ENCODE assay signal across 21 cellular contexts in the genomic region with DNA sequence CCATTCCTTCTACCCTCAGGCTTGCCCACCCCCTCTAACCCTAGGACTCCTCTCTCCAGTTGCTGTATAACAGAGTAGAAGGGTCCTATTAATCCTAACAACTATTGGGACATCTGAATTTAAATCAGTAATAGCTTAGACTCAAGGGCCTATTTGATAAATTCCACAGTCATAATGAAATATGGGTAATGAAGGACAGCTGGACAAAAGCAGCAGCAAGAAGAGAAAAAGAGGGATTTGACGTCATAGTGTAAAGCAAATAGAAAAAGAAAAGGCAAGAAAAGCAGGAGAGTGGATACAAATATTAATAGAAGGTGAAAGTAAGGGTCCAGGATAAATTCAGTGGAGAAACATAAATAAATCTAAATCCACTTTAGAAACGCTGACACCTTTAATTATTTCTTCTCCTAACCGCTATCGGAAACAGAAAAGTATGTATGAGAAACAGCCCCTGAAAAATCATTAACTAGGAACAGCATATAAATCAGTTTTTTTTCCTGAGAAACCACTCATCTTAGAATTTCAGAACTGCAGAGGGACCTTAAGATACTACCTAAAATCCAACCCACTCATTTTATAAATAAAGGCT. TPM values are rescaled to one million over a fixed set of nuclear protein-coding genes. Genes with fewer than 3 reads are reported as not detected.
A peak's percentile ranks its signal among the peaks of the same experiment; 100 is the strongest.
DNase-seq lines count a peak whose midpoint lies in the region; ATAC-seq, FAIRE-seq and TF ChIP-seq lines count a peak whose summit lies in the region.
"Had no signal": no experiment of that assay in that cellular context is flagged by ENCODE, and none has a peak within 500 bp of the region (broad histone marks: within the 10 kb centered on the region; RNA-seq: fewer than 3 reads in every experiment).

No MANE protein-coding gene starts in this region.

- peak overlapping the region in 2 of 7 donors; percentile 12 to 15 for H3K4me3 Mint-ChIP-seq in CD8-positive, alpha-beta memory T cell
- peak overlapping the region in 8 of 10 donors; percentile 1 to 58 (median 52) for H3K4me3 Mint-ChIP-seq in naive thymus-derived CD8-positive, alpha-beta T cell

- peaks cover 98% of the 10 kb centered on the region for H3K79me2 ChIP-seq in ACC112 (ENCODE audit: control insufficient read depth, insufficient read depth, low read length, unreplicated experiment)
- peaks cover 95% of the 10 kb centered on the region for H3K79me2 ChIP-seq in K562 (ENCODE audit: control insufficient read depth, insufficient read depth, low read length)

- no peak for DNase-seq in CD8-positive, alpha-beta memory T cell
- DNase-seq in K562 (ENCODE audit: extremely low read depth in 1 of 4, low spot score in 3 of 4), result no peak
- DNase-seq in naive thymus-derived CD8-positive, alpha-beta T cell, result no peak
- no peak for DNase-seq in germinal center (ENCODE audit: low spot score)
- DNase-seq: activated CD4-positive, alpha-beta T cell treated with anti-CD3 and anti-CD28 coated beads, Interleukin-2, amount 50 U/mL, for 1 hour; activated T-cell treated with anti-CD3 and anti-CD28 coated beads, Interleukin-2, amount 50 U/mL, for 1 hour; Caco-2; glutamatergic neuron; GM23248; left lung; NCI-H1105 treated with DMSO at 0.1 percent for 48 hours; NCI-H510A; stimulated activated CD4-positive, alpha-beta T cell treated with anti-CD3 and anti-CD28 coated beads, Interleukin-12 subunit alpha, Interleukin-12 subunit beta, amount 100 ng/mL, for 4 hours; stimulated activated CD8-positive, alpha-beta memory T cell treated with anti-CD3 and anti-CD28 coated beads, Interleukin-4, amount 100 ng/mL, for 48 hours; testis had no signal

- CTCF ChIA-PET in CD8-positive, alpha-beta memory T cell (lab: Charles Lee), result interaction anchor here (1.1 to 2.4 kb wide), 3 partner anchors 12 to 60 kb away, joined by 3 to 10 read pairs (median 4); a partner anchor contains a TSS
- CTCF ChIA-PET in K562 (lab: Yijun Ruan, JAX; ENCODE audit: low intra/inter-chr PET ratio), result no interaction called here

- no peaks in the 10 kb centered on the region for H3K27me3 Mint-ChIP-seq in CD8-positive, alpha-beta memory T cell
- H3K27me3 Mint-ChIP-seq in naive thymus-derived CD8-positive, alpha-beta T cell, result no peaks in the 10 kb centered on the region

- BruUV-seq in K562 (replicated peaks; lab: Mats Ljungman, UMichigan), result no TSS peak

- no peak overlapping the region for H3K9ac ChIP-seq in K562 (ENCODE audit: insufficient read depth in 1 of 2, low read depth in 2 of 2, low read length in 2 of 2)
- H3K9ac ChIP-seq: GM23248 had no signal

- H4K20me1 ChIP-seq in K562 (replicated peaks; ENCODE audit: control insufficient read depth, insufficient read depth, low read length), result no peaks in the 10 kb centered on the region

- in situ Hi-C loops in K562 (cut with MboI), result no loop called here

- no peak for TF ChIP-seq CTCF in K562 (IDR thresholded peaks at IDR 0.05 in 2 of 3, conservative IDR thresholded peaks at IDR 0.05 in 1 of 3; ENCODE audit: insufficient read depth in 2 of 3, low read depth in 1 of 3, low read length in 3 of 3)

- H3K4me2 ChIP-seq in K562 (ENCODE audit: insufficient read depth, low read length), result no peak overlapping the region

- no peak for TF ChIP-seq RAD21 in K562 (CRISPR knock-in tag; conservative IDR thresholded peaks at IDR 0.05 in 1 of 2, IDR thresholded peaks at IDR 0.05 in 1 of 2)

- no peak overlapping the region for H2AFZ ChIP-seq in ACC112 (ENCODE audit: low read length, unreplicated experiment)
- no peak overlapping the region for H2AFZ ChIP-seq in K562 (ENCODE audit: low read depth, low read length)
- H2AFZ ChIP-seq: GM23248 had no signal

- H3K4me1 Mint-ChIP-seq in CD8-positive, alpha-beta memory T cell, result peaks cover 67 to 90% (median 90%) of the 10 kb centered on the region in 3 donors
- H3K4me1 Mint-ChIP-seq in naive thymus-derived CD8-positive, alpha-beta T cell, result peaks cover 28 to 87% (median 84%) of the 10 kb centered on the region in 4 donors

- no peak for ATAC-seq in K562
- ATAC-seq in naive thymus-derived CD8-positive, alpha-beta T cell, result no peak
- no peak for ATAC-seq in GM21423 (IDR thresholded peaks at IDR 0.05; ENCODE audit: unreplicated experiment)
- no peak for ATAC-seq in GM21390 (IDR thresholded peaks at IDR 0.05; ENCODE audit: unreplicated experiment)
- ATAC-seq: left lung had no signal

- peak overlapping the region in 7 of 8 donors; percentile 10 to 89 (median 51) for H3K27ac Mint-ChIP-seq in CD8-positive, alpha-beta memory T cell
- peak overlapping the region; percentile 31 to 96 (median 80) for H3K27ac Mint-ChIP-seq in naive thymus-derived CD8-positive, alpha-beta T cell

- peak overlapping the region; percentile 14; the same call in 1 of the 2 replicates for H3K27ac ChIP-seq in ACC112 (ENCODE audit: low read depth, low read length)
- H3K27ac ChIP-seq in CD8-positive, alpha-beta memory T cell (ENCODE audit: low read depth, low read length), result no peak overlapping the region
- no peak overlapping the region for H3K27ac ChIP-seq in K562 (ENCODE audit: extremely low read depth, low read depth, low read length)
- H3K27ac ChIP-seq: breast epithelium, GM23248, left lung, neutrophil had no signal

- FAIRE-seq in K562 (lab: Jason Lieb, UNC), result no peak

- H3K4me3 ChIP-seq in ACC112 (ENCODE audit: low read depth, low read length) (no peak overlapping the region), K562 (no peak overlapping the region)
- no peak overlapping the region for H3K4me3 ChIP-seq in CD8-positive, alpha-beta memory T cell (ENCODE audit: low read length)
- H3K4me3 ChIP-seq: breast epithelium, GM23248, left lung, testis had no signal

- TF ChIP-seq POLR2A in K562 (conservative IDR thresholded peaks at IDR 0.05), result no peak

- H3K36me3 ChIP-seq in ACC112 (ENCODE audit: insufficient read depth, low read length), result peaks cover 34% of the 10 kb centered on the region
- H3K36me3 ChIP-seq in CD8-positive, alpha-beta memory T cell (ENCODE audit: insufficient read depth, low read length), result no peaks in the 10 kb centered on the region
- H3K36me3 ChIP-seq in K562 (ENCODE audit: control insufficient read depth, insufficient read depth, low read length), result peaks cover 36% of the 10 kb centered on the region
- H3K36me3 ChIP-seq: breast epithelium, neutrophil had no signal

- peaks cover 7 to 28% (median 10%) of the 10 kb centered on the region in 3 donors for H3K36me3 Mint-ChIP-seq in CD8-positive, alpha-beta memory T cell
- H3K36me3 Mint-ChIP-seq in naive thymus-derived CD8-positive, alpha-beta T cell, result peaks cover 0 to 50% (median 23%) of the 10 kb centered on the region in 3 donors

- no peaks in the 10 kb centered on the region for H3K9me3 ChIP-seq in CD8-positive, alpha-beta memory T cell (ENCODE audit: low read length)
- no peaks in the 10 kb centered on the region; the same call in 1 of the 2 replicates for H3K9me3 ChIP-seq in K562 (replicated peaks; ENCODE audit: control insufficient read depth, insufficient read depth, low read depth, low read length)
- H3K9me3 ChIP-seq: breast epithelium, Caco-2, esophagus muscularis mucosa, left lung, neutrophil, testis had no signal

- 92% methylated on average over 4 of the region's 4 CpGs for WGBS in K562 (ENCODE audit: insufficient coverage, low coverage, missing lambda C conversion rate)

- TF ChIP-seq EP300 in K562 (IDR thresholded peaks at IDR 0.05; ENCODE audit: low read length), result no peak

- no peaks in the 10 kb centered on the region for H3K9me1 ChIP-seq in K562 (ENCODE audit: control insufficient read depth, insufficient read depth, low read length)

- POLR2A ChIA-PET in CD8-positive, alpha-beta memory T cell (lab: Charles Lee), result no interaction called here
- POLR2A ChIA-PET in K562 (lab: Yijun Ruan, JAX), result interaction anchor here (2.5 to 4.4 kb wide), 2 partner anchors 11 to 12 kb away, joined by 14 to 19 read pairs; no protein-coding TSS in a partner anchor
- POLR2A ChIA-PET in naive thymus-derived CD8-positive, alpha-beta T cell (lab: Charles Lee), result no interaction called here

- intact Hi-C loops in K562 (cut with micrococcal nuclease), result no loop called here

- H3K4me1 ChIP-seq in ACC112 (ENCODE audit: control insufficient read depth, insufficient read depth, low read length, unreplicated experiment), result peaks cover 67% of the 10 kb centered on the region
- H3K4me1 ChIP-seq in CD8-positive, alpha-beta memory T cell (ENCODE audit: insufficient read depth, low read length), result peaks cover 74% of the 10 kb centered on the region
- 0 out of 5 replicates have a peak, but pooled peaks cover 0 to 4% of the 10 kb centered on the region in 2 experiments for H3K4me1 ChIP-seq in K562 (replicated peaks in 1 of 2; ENCODE audit: control insufficient read depth in 2 of 2, insufficient read depth in 2 of 2, low read length in 2 of 2)
- H3K4me1 ChIP-seq: breast epithelium, Caco-2 had no signal

- no peaks in the 10 kb centered on the region for H3K9me3 Mint-ChIP-seq in CD8-positive, alpha-beta memory T cell
- H3K9me3 Mint-ChIP-seq in naive thymus-derived CD8-positive, alpha-beta T cell, result no peaks in the 10 kb centered on the region

- H3K27me3 ChIP-seq in ACC112 (ENCODE audit: insufficient read depth, low read length) (no peaks in the 10 kb centered on the region), K562 (ENCODE audit: control insufficient read depth in 2 of 2, insufficient read depth in 2 of 2, low read length in 2 of 2) (no peaks in the 10 kb centered on the region)
- H3K27me3 ChIP-seq in CD8-positive, alpha-beta memory T cell (ENCODE audit: insufficient read depth, low read length, poor library complexity, severe bottlenecking), result no peaks in the 10 kb centered on the region
- H3K27me3 ChIP-seq: breast epithelium, esophagus muscularis mucosa, left lung, neutrophil, testis had no signal

RNA-seq across cellular contexts. Expression of a gene that starts 12.8 kb away (rescaled TPM):
- 10 to 100 TPM; 55.7 to 58.8 TPM for total RNA-seq in CD8-positive, alpha-beta memory T cell
- 192 TPM for polyA plus RNA-seq in CD8-positive, alpha-beta memory T cell
- 23.5 and 58.7 TPM in 2 replicates for total RNA-seq in K562 (2011; cell fraction: chromatin; rRNA removed; ENCODE audit: low replicate concordance)
- total RNA-seq in K562 (2011; cell fraction: nucleolus; rRNA removed), result 14.5 and 19.2 TPM in 2 replicates
- 38.3 and 72.2 TPM in 2 replicates for total RNA-seq in K562 (2011; cell fraction: nucleoplasm; rRNA removed)
- total RNA-seq in K562 (2014; rRNA removed) (75.0 and 82.8 TPM in 2 replicates), K562 (2014; rRNA removed; fragmentation: Illumina TruSeq; extraction: Trizol) (54.2 and 65.9 TPM in 2 replicates), K562 (2015; rRNA removed; fragmentation: Illumina TruSeq; extraction: Trizol) (39.9 and 43.8 TPM in 2 replicates), K562 (2021) (92.0 and 104 TPM in 2 replicates)
- polyA plus RNA-seq in K562 (2011; rRNA removed) (59.7 and 86.1 TPM in 2 replicates), K562 (2014; fragmentation: Illumina TruSeq; extraction: Trizol) (128 and 151 TPM in 2 replicates), K562 (2014; fragmentation: Nextera tagmentation; extraction: Ambion mirVana) (10 to 100 TPM; 32.7 to 46.1 TPM), K562 (2014; rRNA removed) (76.6 and 76.8 TPM in 2 replicates)
- polyA plus RNA-seq in K562 (2011; cell fraction: cytosol; rRNA removed), result 22.1 and 33.5 TPM in 2 replicates
- 22.5 and 23.2 TPM in 2 replicates for polyA plus RNA-seq in K562 (2011; cell fraction: nucleus; rRNA removed)
- polyA plus RNA-seq in K562 (2012), result 43.9 and 85.0 TPM in 2 replicates
- polyA minus RNA-seq in K562 (2011; rRNA and poly(A)+ RNA removed), result 71.5 and 74.0 TPM in 2 replicates
- 31.1 and 38.9 TPM in 2 replicates for polyA minus RNA-seq in K562 (2011; cell fraction: cytosol; rRNA and poly(A)+ RNA removed)
- 13.3 and 18.5 TPM in 2 replicates for polyA minus RNA-seq in K562 (2011; cell fraction: nucleus; rRNA and poly(A)+ RNA removed)
- 10 to 100 TPM; 75.4 to 79.1 TPM for total RNA-seq in naive thymus-derived CD8-positive, alpha-beta T cell
- 100 to 1,000 TPM; 108 to 297 (median 154) TPM for polyA plus RNA-seq in naive thymus-derived CD8-positive, alpha-beta T cell
